10 cellular contexts compared by ENCODE assay signal in genomic region chr3:126085276-126085675, GRCh38. TPM values are rescaled to one million over a fixed set of nuclear protein-coding genes. Genes with fewer than 3 reads are reported as not detected.
DNase-seq lines count a peak whose midpoint lies in the region; ATAC-seq and TF ChIP-seq lines count a peak whose summit lies in the region.
"Had no signal": no experiment of that assay in that cellular context is flagged by ENCODE, and none has a peak within 500 bp of the region (broad histone marks: within the 10 kb centered on the region; RNA-seq: fewer than 3 reads in every experiment).

No MANE protein-coding gene starts in this region.

- H3K9me3 ChIP-seq in thoracic aorta (no peaks in the 10 kb centered on the region), A673 (ENCODE audit: low read depth, low read length, poor library complexity, severe bottlenecking) (peaks cover 21% of the 10 kb centered on the region)

- H3K36me3 ChIP-seq in thoracic aorta (no peaks in the 10 kb centered on the region), A673 (ENCODE audit: insufficient read depth, low read length, poor library complexity, severe bottlenecking) (no peaks in the 10 kb centered on the region)

- no peaks in the 10 kb centered on the region for H3K27me3 ChIP-seq in thoracic aorta (replicated peaks; ENCODE audit: insufficient read depth)
- H3K27me3 ChIP-seq in A673 (replicated peaks; ENCODE audit: insufficient read depth, low read depth, low read length, poor library complexity): no peaks in the 10 kb centered on the region

- POLR2A ChIA-PET in A673 (lab: Charles Lee; ENCODE audit: low non-redundant PET): no interaction called here

- peak overlapping the region; percentile 77 for H3K4me3 Mint-ChIP-seq in activated naive CD4-positive, alpha-beta T cell treated with anti-CD3 and anti-CD28 coated beads for 36 hours
- H3K4me3 Mint-ChIP-seq in activated T-helper 2 cell treated with anti-CD3 and anti-CD28 coated beads, Interferon-gamma antibody, Interleukin-2, Interleukin-4, amounts not matched to agents 10 μg/mL and 5 μg/mL and 100 μg/mL, durations not matched to agents 14 hours and 24 hours and 36 hours (ENCODE audit: low read depth): peak overlapping the region; percentile 75
- H3K4me3 Mint-ChIP-seq in immature natural killer cell: peak overlapping the region; percentile 75 to 84 (median 82)

- H3K4me3 ChIP-seq in thoracic aorta (no peak overlapping the region), A673 (ENCODE audit: low read depth, low read length, poor library complexity, severe bottlenecking) (no peak overlapping the region)

- peaks cover 1% of the 10 kb centered on the region for H3K36me3 Mint-ChIP-seq in activated naive CD4-positive, alpha-beta T cell treated with anti-CD3 and anti-CD28 coated beads for 36 hours (ENCODE audit: low read depth)
- no peaks in the 10 kb centered on the region for H3K36me3 Mint-ChIP-seq in activated T-helper 2 cell treated with anti-CD3 and anti-CD28 coated beads, Interferon-gamma antibody, Interleukin-2, Interleukin-4, amounts not matched to agents 10 μg/mL and 5 μg/mL and 100 μg/mL, durations not matched to agents 14 hours and 24 hours and 36 hours (ENCODE audit: low read depth)
- peaks cover 0 to under 1% (median 0%) of the 10 kb centered on the region in 3 donors for H3K36me3 Mint-ChIP-seq in immature natural killer cell

- TF ChIP-seq CTCF in thoracic aorta (IDR thresholded peaks at IDR 0.05): no peak
- no peak for TF ChIP-seq CTCF in A673 (conservative IDR thresholded peaks at IDR 0.05; ENCODE audit: low read depth, low read length)

- peaks cover 20% of the 10 kb centered on the region for H3K4me1 Mint-ChIP-seq in activated naive CD4-positive, alpha-beta T cell treated with anti-CD3 and anti-CD28 coated beads for 36 hours (ENCODE audit: low read depth)
- H3K4me1 Mint-ChIP-seq in activated T-helper 2 cell treated with anti-CD3 and anti-CD28 coated beads, Interferon-gamma antibody, Interleukin-2, Interleukin-4, amounts not matched to agents 10 μg/mL and 5 μg/mL and 100 μg/mL, durations not matched to agents 14 hours and 24 hours and 36 hours (ENCODE audit: low read depth): peaks cover 14% of the 10 kb centered on the region
- peaks cover 16 to 29% of the 10 kb centered on the region in 2 donors for H3K4me1 Mint-ChIP-seq in immature natural killer cell

- H3K27ac ChIP-seq in thoracic aorta (peak overlapping the region; percentile 92 to 94), A673 (ENCODE audit: low read depth, low read length, poor library complexity, severe bottlenecking) (no peak overlapping the region)

- intact Hi-C loops in activated naive CD4-positive, alpha-beta T cell treated with anti-CD3 and anti-CD28 coated beads for 36 hours (cut with micrococcal nuclease): loop anchor here (2.0 kb wide), 1 partner anchor 390 kb away; the partner anchor contains the start of gene ZXDC
- intact Hi-C loops in activated T-helper 2 cell treated with anti-CD3 and anti-CD28 coated beads, Interferon-gamma antibody, Interleukin-2, Interleukin-4, amounts not matched to agents 10 μg/mL and 5 μg/mL and 100 μg/mL, durations not matched to agents 14 hours and 24 hours and 36 hours (cut with micrococcal nuclease): no loop called here
- intact Hi-C loops in A673 (cut with micrococcal nuclease; ENCODE audit: unreplicated experiment): no loop called here

- CTCF ChIA-PET in activated naive CD4-positive, alpha-beta T cell treated with anti-CD3 and anti-CD28 coated beads for 36 hours (lab: Charles Lee): no interaction called here
- CTCF ChIA-PET in A673 (lab: Charles Lee): no interaction called here

- BruUV-seq in A673 (replicated peaks; lab: Mats Ljungman, UMichigan): no TSS peak

- H3K27ac Mint-ChIP-seq in activated naive CD4-positive, alpha-beta T cell treated with anti-CD3 and anti-CD28 coated beads for 36 hours: no peak overlapping the region
- H3K27ac Mint-ChIP-seq in activated T-helper 2 cell treated with anti-CD3 and anti-CD28 coated beads, Interferon-gamma antibody, Interleukin-2, Interleukin-4, amounts not matched to agents 10 μg/mL and 5 μg/mL and 100 μg/mL, durations not matched to agents 14 hours and 24 hours and 36 hours: no peak overlapping the region
- peak overlapping the region; percentile 30 to 83 (median 75) for H3K27ac Mint-ChIP-seq in immature natural killer cell

- H3K9me3 Mint-ChIP-seq in activated naive CD4-positive, alpha-beta T cell treated with anti-CD3 and anti-CD28 coated beads for 36 hours: no peaks in the 10 kb centered on the region
- H3K9me3 Mint-ChIP-seq in activated T-helper 2 cell treated with anti-CD3 and anti-CD28 coated beads, Interferon-gamma antibody, Interleukin-2, Interleukin-4, amounts not matched to agents 10 μg/mL and 5 μg/mL and 100 μg/mL, durations not matched to agents 14 hours and 24 hours and 36 hours: peaks cover 7% of the 10 kb centered on the region
- no peaks in the 10 kb centered on the region for H3K9me3 Mint-ChIP-seq in immature natural killer cell

- H3K27me3 Mint-ChIP-seq in activated naive CD4-positive, alpha-beta T cell treated with anti-CD3 and anti-CD28 coated beads for 36 hours (ENCODE audit: low read depth): no peaks in the 10 kb centered on the region
- no peaks in the 10 kb centered on the region for H3K27me3 Mint-ChIP-seq in activated T-helper 2 cell treated with anti-CD3 and anti-CD28 coated beads, Interferon-gamma antibody, Interleukin-2, Interleukin-4, amounts not matched to agents 10 μg/mL and 5 μg/mL and 100 μg/mL, durations not matched to agents 14 hours and 24 hours and 36 hours (ENCODE audit: low read depth)
- peaks cover 0 to 3% (median 2%) of the 10 kb centered on the region in 3 donors for H3K27me3 Mint-ChIP-seq in immature natural killer cell (ENCODE audit: low read depth in 3 of 3)

- H3K4me1 ChIP-seq in thoracic aorta (ENCODE audit: control insufficient read depth in 1 of 2, low read depth in 2 of 2) (peaks cover 11 to 29% of the 10 kb centered on the region in 2 donors), A673 (ENCODE audit: insufficient read depth, low read length, poor library complexity, severe bottlenecking) (peaks cover 6% of the 10 kb centered on the region)

- ATAC-seq in thoracic aorta (ENCODE audit: insufficient number of reproducible peaks, low FRiP score, low read depth): no peak

- no peak for DNase-seq in activated naive CD4-positive, alpha-beta T cell treated with anti-CD3 and anti-CD28 coated beads for 36 hours
- DNase-seq in activated naive CD4-positive, alpha-beta T cell (lab: John Stamatoyannopoulos, UW): no peak
- no peak for DNase-seq in activated T-helper 2 cell treated with anti-CD3 and anti-CD28 coated beads, Interferon-gamma antibody, Interleukin-2, Interleukin-4, amounts not matched to agents 10 μg/mL and 5 μg/mL and 100 μg/mL, durations not matched to agents 14 hours and 24 hours and 36 hours (ENCODE audit: low spot score)
- no peak for DNase-seq in immature natural killer cell
- no peak for DNase-seq in thoracic aorta (ENCODE audit: low spot score)
- no peak for DNase-seq in NCI-H446 (lab: John Stamatoyannopoulos, UW)
- no peak for DNase-seq in A673 (ENCODE audit: low spot score)
- no peak for DNase-seq in DMS 273 (lab: John Stamatoyannopoulos, UW; ENCODE audit: unreplicated experiment)
- DNase-seq: SK-N-SH; stimulated activated CD4-positive, alpha-beta T cell treated with anti-CD3 and anti-CD28 coated beads, Interleukin-12 subunit alpha, Interleukin-12 subunit beta, amount 100 ng/mL, for 4 hours had no signal

RNA-seq across cellular contexts. Expression of gene SLC41A3, which starts 1.4 kb away (rescaled TPM):
- total RNA-seq in activated naive CD4-positive, alpha-beta T cell treated with anti-CD3 and anti-CD28 coated beads for 36 hours: 10 to 100 TPM; 24.0 to 24.7 TPM
- total RNA-seq in activated T-helper 2 cell treated with anti-CD3 and anti-CD28 coated beads, Interferon-gamma antibody, Interleukin-2, Interleukin-4, amounts not matched to agents 10 μg/mL and 5 μg/mL and 100 μg/mL, durations not matched to agents 14 hours and 24 hours and 36 hours: 13.1 and 14.7 TPM in 2 replicates
- polyA plus RNA-seq in immature natural killer cell: 10 to 100 TPM; 24.1 to 28.0 (median 25.4) TPM
- total RNA-seq in thoracic aorta (100 to 1,000 TPM in 1 of 2 donors, 10 to 100 TPM in 1; 70.9 to 106 TPM), A673 (2021) (56.5 and 62.8 TPM in 2 replicates)

Comparison
In these comparisons a context has a peak if more than half of its experiments do, and no peak if none do; other contexts are left out.
1. H3K27ac Mint-ChIP-seq: peak in immature natural killer cell (6 of 6); none in activated naive CD4-positive, alpha-beta T cell treated with anti-CD3 and anti-CD28 coated beads for 36 hours (single experiment) and activated T-helper 2 cell treated with anti-CD3 and anti-CD28 coated beads, Interferon-gamma antibody, Interleukin-2, Interleukin-4, amounts not matched to agents 10 μg/mL and 5 μg/mL and 100 μg/mL, durations not matched to agents 14 hours and 24 hours and 36 hours (single experiment).
2. Peak in every context shown above with its lines, with median percentiles within 50 percentile points of each other: H3K4me3 Mint-ChIP-seq.